Comparison of ENCODE assay signal across 17 cellular contexts in the genomic region with DNA sequence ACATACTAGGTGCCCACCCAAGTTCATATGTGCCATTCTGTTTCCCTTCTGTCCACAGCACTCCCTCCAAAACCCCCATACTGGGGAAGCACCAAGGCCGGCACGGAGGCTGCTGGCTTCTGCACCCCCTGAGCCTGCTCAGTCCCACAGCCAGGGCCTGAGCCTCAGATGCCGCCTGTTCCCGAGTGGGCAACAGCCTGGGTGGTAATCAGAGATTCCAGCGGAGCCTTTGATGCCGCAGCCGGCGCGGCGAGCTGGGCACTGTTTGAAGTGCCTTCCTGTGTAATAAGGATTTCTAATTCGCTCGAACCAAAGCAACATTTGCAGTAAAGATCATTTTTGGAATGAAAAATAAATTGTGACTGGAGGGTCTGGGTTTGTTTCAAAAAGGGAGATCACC.
DNase-seq lines count a peak whose midpoint lies in the region; ATAC-seq and TF ChIP-seq lines count a peak whose summit lies in the region.
"Had no signal": no experiment of that assay in that cellular context is flagged by ENCODE, and none has a peak within 500 bp of the region (broad histone marks: within the 10 kb centered on the region; RNA-seq: fewer than 3 reads in every experiment).

No MANE protein-coding gene starts in this region.

- H3K27me3 Mint-ChIP-seq in GM23338 (ENCODE audit: insufficient read depth, low read depth, poor library complexity) (peaks cover 2% of the 10 kb centered on the region), brain (no peaks in the 10 kb centered on the region), nephron (ENCODE audit: low read depth) (peaks cover 16% of the 10 kb centered on the region), type B pancreatic cell (peaks cover 18% of the 10 kb centered on the region)
- H3K27me3 Mint-ChIP-seq: CD4-positive, alpha-beta T cell had no signal

- H3K9me3 ChIP-seq in suprapubic skin, result no peaks in the 10 kb centered on the region
- H3K9me3 ChIP-seq: BE2C; BLaER1 treated with 17β-estradiol and CSF1 and Interleukin-3, amounts not matched to agents 10 nM and 100 nM had no signal

- H4K20me1 ChIP-seq in GM23338 (replicated peaks; ENCODE audit: insufficient read depth), result no peaks in the 10 kb centered on the region
- H4K20me1 ChIP-seq: BLaER1 treated with 17β-estradiol and CSF1 and Interleukin-3, amounts not matched to agents 10 nM and 100 nM had no signal

- ATAC-seq in GM23338, result peak; percentile 33; the same call in 1 of the 3 replicates

- no peak for TF ChIP-seq POLR2A in suprapubic skin (IDR thresholded peaks at IDR 0.05)

- no peaks in the 10 kb centered on the region for H3K4me1 ChIP-seq in GM23338 (ENCODE audit: insufficient read depth)
- H3K4me1 ChIP-seq in suprapubic skin, result no peaks in the 10 kb centered on the region
- H3K4me1 ChIP-seq: BE2C had no signal

- H3K4me3 ChIP-seq in GM23338, result no peak overlapping the region
- no peak overlapping the region for H3K4me3 ChIP-seq in suprapubic skin
- H3K4me3 ChIP-seq: BLaER1 treated with 17β-estradiol and CSF1 and Interleukin-3, amounts not matched to agents 10 nM and 100 nM had no signal

- DNase-seq in GM23338 (ENCODE audit: low spot score) (no peak), suprapubic skin (ENCODE audit: low spot score in 2 of 2) (no peak), DMS79 (lab: John Stamatoyannopoulos, UW) (no peak), type B pancreatic cell (ENCODE audit: extremely low spot score, unreplicated experiment) (no peak)
- DNase-seq: BE2C; CD4-positive, alpha-beta T cell; CD8-positive, alpha-beta memory T cell; DMS 273 treated with DMSO at 0.1 percent for 48 hours; DMS79 treated with DMSO at 0.1 percent for 48 hours; GF-D8; H7; HCEC 1CT had no signal

- H3K36me3 Mint-ChIP-seq in GM23338 (ENCODE audit: low read depth), result no peaks in the 10 kb centered on the region
- H3K36me3 Mint-ChIP-seq in brain, result no peaks in the 10 kb centered on the region
- no peaks in the 10 kb centered on the region for H3K36me3 Mint-ChIP-seq in nephron (ENCODE audit: low read depth)
- no peaks in the 10 kb centered on the region for H3K36me3 Mint-ChIP-seq in type B pancreatic cell
- H3K36me3 Mint-ChIP-seq: CD14-positive monocyte; CD8-positive, alpha-beta memory T cell had no signal

- no peaks in the 10 kb centered on the region for H3K79me2 ChIP-seq in GM23338 (replicated peaks; ENCODE audit: insufficient read depth)

- no peak overlapping the region for H2AFZ ChIP-seq in GM23338

- H3K9me3 Mint-ChIP-seq in GM23338, result no peaks in the 10 kb centered on the region
- H3K9me3 Mint-ChIP-seq in brain, result peaks cover 0 to 2% (median 0%) of the 10 kb centered on the region in 5 experiments
- H3K9me3 Mint-ChIP-seq in nephron, result no peaks in the 10 kb centered on the region
- no peaks in the 10 kb centered on the region for H3K9me3 Mint-ChIP-seq in type B pancreatic cell
- H3K9me3 Mint-ChIP-seq: CD14-positive monocyte; CD4-positive, alpha-beta T cell; CD8-positive, alpha-beta memory T cell had no signal

- H3K36me3 ChIP-seq in GM23338 (ENCODE audit: insufficient read depth), result no peaks in the 10 kb centered on the region
- no peaks in the 10 kb centered on the region for H3K36me3 ChIP-seq in suprapubic skin
- H3K36me3 ChIP-seq: BE2C; BLaER1 treated with 17β-estradiol and CSF1 and Interleukin-3, amounts not matched to agents 10 nM and 100 nM had no signal

- H3K4me3 Mint-ChIP-seq in GM23338 (no peak overlapping the region), brain (no peak overlapping the region), nephron (no peak overlapping the region), type B pancreatic cell (no peak overlapping the region)
- H3K4me3 Mint-ChIP-seq: CD14-positive monocyte; CD4-positive, alpha-beta T cell; CD8-positive, alpha-beta memory T cell had no signal

- TF ChIP-seq CTCF in GM23338 (conservative IDR thresholded peaks at IDR 0.05; ENCODE audit: low read depth in 2 of 2), result no peak
- TF ChIP-seq CTCF in brain (conservative IDR thresholded peaks at IDR 0.05), result no peak
- no peak for TF ChIP-seq CTCF in nephron (IDR thresholded peaks at IDR 0.05; ENCODE audit: unreplicated experiment in 3 of 3)
- TF ChIP-seq CTCF in suprapubic skin (IDR thresholded peaks at IDR 0.05), result no peak
- no peak for TF ChIP-seq CTCF in type B pancreatic cell (conservative IDR thresholded peaks at IDR 0.05)

- H3K27ac Mint-ChIP-seq in GM23338 (no peak overlapping the region), brain (peak overlapping the region in 3 of 5 experiments; percentile 40 to 59 (median 56)), nephron (peak overlapping the region in 2 of 3 experiments; percentile 60 to 61), type B pancreatic cell (no peak overlapping the region)
- H3K27ac Mint-ChIP-seq: CD4-positive, alpha-beta T cell; CD8-positive, alpha-beta memory T cell had no signal

- no peaks in the 10 kb centered on the region for H3F3A ChIP-seq in GM23338 (replicated peaks; ENCODE audit: low read depth)

- WGBS in suprapubic skin, result 93% methylated on average over 12 of the region's 12 CpGs

- H3K27ac ChIP-seq in GM23338 (ENCODE audit: low read depth) (no peak overlapping the region), suprapubic skin (no peak overlapping the region)
- H3K27ac ChIP-seq: 22Rv1; BLaER1 treated with 17β-estradiol and CSF1 and Interleukin-3, amounts not matched to agents 10 nM and 100 nM had no signal

- H3K9me2 ChIP-seq in GM23338 (ENCODE audit: insufficient read depth), result no peaks in the 10 kb centered on the region

- peaks cover 2% of the 10 kb centered on the region; the same call in 1 of the 3 replicates for H3K4me1 Mint-ChIP-seq in GM23338
- H3K4me1 Mint-ChIP-seq in brain, result peaks cover 40% of the 10 kb centered on the region
- H3K4me1 Mint-ChIP-seq in nephron, result peaks cover 66% of the 10 kb centered on the region
- peaks cover 13% of the 10 kb centered on the region for H3K4me1 Mint-ChIP-seq in type B pancreatic cell (ENCODE audit: unreplicated experiment)
- H3K4me1 Mint-ChIP-seq: CD8-positive, alpha-beta memory T cell had no signal

- no peak overlapping the region for H3K4me2 ChIP-seq in GM23338
- H3K4me2 ChIP-seq: BLaER1 treated with 17β-estradiol and CSF1 and Interleukin-3, amounts not matched to agents 10 nM and 100 nM had no signal

- no peak for TF ChIP-seq EP300 in suprapubic skin (IDR thresholded peaks at IDR 0.05)

- H3K27me3 ChIP-seq in GM23338 (ENCODE audit: insufficient read depth), result no peaks in the 10 kb centered on the region
- peaks cover 9% of the 10 kb centered on the region for H3K27me3 ChIP-seq in suprapubic skin
- H3K27me3 ChIP-seq: BE2C; BLaER1 treated with 17β-estradiol and CSF1 and Interleukin-3, amounts not matched to agents 10 nM and 100 nM had no signal

TF ChIP-seq in GM23338, 12 proteins besides CTCF, POLR2A, EP300 and RAD21:
- TF ChIP-seq NANOG (IDR thresholded peaks at IDR 0.05; ENCODE audit: borderline replicate concordance), result no peak
- TF ChIP-seq EZH2phosphoT487 (IDR thresholded peaks at IDR 0.05; ENCODE audit: unreplicated experiment), result no peak

Comparison
In these comparisons a context has a peak if more than half of its experiments do, and no peak if none do; other contexts are left out.
1. H3K27ac Mint-ChIP-seq: peak in brain (3 of 5) and nephron (2 of 3); none in GM23338 (single experiment) and type B pancreatic cell (single experiment).